1 cellular context compared by ENCODE assay signal in the genomic region with DNA sequence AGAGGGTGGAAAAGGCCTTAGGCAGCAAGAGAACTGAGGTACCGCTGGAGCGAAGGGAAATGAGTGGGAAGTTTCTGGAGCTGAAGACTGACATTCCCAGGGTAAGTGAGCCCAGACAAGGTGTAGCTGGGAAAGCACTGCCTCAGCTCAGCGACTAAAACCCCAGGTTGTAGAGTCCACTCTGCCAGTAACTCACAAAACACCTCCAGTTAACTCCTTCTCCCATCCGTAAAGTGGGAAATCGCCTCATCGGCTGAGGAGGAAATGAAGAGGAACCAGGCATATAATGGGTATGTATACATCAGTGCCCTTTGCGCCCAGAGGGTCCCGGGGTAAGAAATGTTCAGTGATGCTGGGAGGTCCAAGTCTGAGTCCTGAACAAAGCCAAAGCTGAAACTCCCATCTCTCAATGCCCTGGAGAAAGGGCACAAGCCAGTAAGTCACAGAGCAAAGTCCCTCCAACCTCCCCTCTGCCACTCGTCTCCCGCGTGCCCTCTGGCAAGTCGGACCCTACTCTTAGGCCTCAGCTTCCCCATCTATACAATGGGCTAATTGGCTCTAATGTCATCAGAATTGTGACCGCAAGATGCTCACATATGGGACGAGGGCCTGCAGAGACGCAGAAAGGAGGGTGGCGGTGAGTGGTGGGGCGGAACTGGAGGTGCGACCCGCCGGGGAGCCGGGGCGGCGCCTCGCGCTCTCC.
TF ChIP-seq lines count a peak whose summit lies in the region.

No MANE protein-coding gene starts in this region.

TF ChIP-seq in HepG2, 621 proteins besides CTCF, POLR2A, EP300 and RAD21 (continues in another document):
- TF ChIP-seq CCDC6 (CRISPR knock-in tag; IDR thresholded peaks at IDR 0.05): 0 out of 2 replicates have a peak, but pooled peaks have one; percentile 50
- TF ChIP-seq, protein P1, sequence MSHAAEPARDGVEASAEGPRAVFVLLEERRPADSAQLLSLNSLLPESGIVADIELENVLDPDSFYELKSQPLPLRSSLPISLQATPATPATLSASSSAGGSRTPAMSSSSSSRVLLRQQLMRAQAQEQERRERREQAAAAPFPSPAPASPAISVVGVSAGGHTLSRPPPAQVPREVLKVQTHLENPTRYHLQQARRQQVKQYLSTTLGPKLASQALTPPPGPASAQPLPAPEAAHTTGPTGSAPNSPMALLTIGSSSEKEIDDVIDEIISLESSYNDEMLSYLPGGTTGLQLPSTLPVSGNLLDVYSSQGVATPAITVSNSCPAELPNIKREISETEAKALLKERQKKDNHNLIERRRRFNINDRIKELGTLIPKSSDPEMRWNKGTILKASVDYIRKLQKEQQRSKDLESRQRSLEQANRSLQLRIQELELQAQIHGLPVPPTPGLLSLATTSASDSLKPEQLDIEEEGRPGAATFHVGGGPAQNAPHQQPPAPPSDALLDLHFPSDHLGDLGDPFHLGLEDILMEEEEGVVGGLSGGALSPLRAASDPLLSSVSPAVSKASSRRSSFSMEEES (CRISPR knock-in tag; IDR thresholded peaks at IDR 0.05): 0 out of 2 replicates have a peak, but pooled peaks have one; percentile 9
- TF ChIP-seq NCOR1 (IDR thresholded peaks at IDR 0.05; ENCODE audit: borderline replicate concordance, low read length): peak; percentile 12; the same call in 1 of the 2 replicates
- peak; percentile 35; the same call in 1 of the 2 replicates for TF ChIP-seq TBX3 (IDR thresholded peaks at IDR 0.05; ENCODE audit: borderline replicate concordance)
- TF ChIP-seq ZMYM2 (CRISPR knock-in tag; IDR thresholded peaks at IDR 0.05): peak; percentile 86
- 0 out of 2 replicates have a peak, but pooled peaks have one; percentile 26 for TF ChIP-seq ZNF703 (CRISPR knock-in tag; IDR thresholded peaks at IDR 0.05; ENCODE audit: borderline replicate concordance)
- TF ChIP-seq ZNF746 (CRISPR knock-in tag; IDR thresholded peaks at IDR 0.05): peak; percentile 83; the same call in 1 of the 2 replicates
- no peak for TF ChIP-seq ZNF335 (CRISPR knock-in tag; IDR thresholded peaks at IDR 0.05)
- TF ChIP-seq, protein P2, sequence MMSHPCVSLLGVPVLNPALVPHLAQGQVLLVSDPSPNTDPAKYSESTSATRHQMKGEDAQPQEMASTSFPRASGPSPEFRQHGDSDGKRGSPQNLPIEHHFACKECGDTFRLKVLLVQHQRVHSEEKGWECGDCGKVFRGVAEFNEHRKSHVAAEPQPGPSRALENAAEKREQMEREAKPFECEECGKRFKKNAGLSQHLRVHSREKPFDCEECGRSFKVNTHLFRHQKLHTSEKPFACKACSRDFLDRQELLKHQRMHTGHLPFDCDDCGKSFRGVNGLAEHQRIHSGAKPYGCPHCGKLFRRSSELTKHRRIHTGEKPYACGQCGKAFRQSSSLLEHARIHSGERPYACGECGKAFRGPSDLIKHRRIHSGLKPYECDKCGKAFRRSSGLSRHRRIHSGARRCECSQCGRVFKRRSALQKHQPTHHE (CRISPR knock-in tag; IDR thresholded peaks at IDR 0.05; ENCODE audit: borderline replicate concordance): 0 out of 2 replicates have a peak, but pooled peaks have one; percentile 66
- no peak for TF ChIP-seq NONO (IDR thresholded peaks at IDR 0.05)
- TF ChIP-seq NONO (CRISPR knock-in tag; conservative IDR thresholded peaks at IDR 0.05): 0 out of 2 replicates have a peak, but pooled peaks have one; percentile 9
- peak; percentile 66; the same call in 1 of the 2 replicates for TF ChIP-seq ZNF749 (CRISPR knock-in tag; IDR thresholded peaks at IDR 0.05; ENCODE audit: borderline replicate concordance)
- TF ChIP-seq, protein P3, sequence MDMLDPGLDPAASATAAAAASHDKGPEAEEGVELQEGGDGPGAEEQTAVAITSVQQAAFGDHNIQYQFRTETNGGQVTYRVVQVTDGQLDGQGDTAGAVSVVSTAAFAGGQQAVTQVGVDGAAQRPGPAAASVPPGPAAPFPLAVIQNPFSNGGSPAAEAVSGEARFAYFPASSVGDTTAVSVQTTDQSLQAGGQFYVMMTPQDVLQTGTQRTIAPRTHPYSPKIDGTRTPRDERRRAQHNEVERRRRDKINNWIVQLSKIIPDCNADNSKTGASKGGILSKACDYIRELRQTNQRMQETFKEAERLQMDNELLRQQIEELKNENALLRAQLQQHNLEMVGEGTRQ (IDR thresholded peaks at IDR 0.05; ENCODE audit: low read depth, low read length): no peak
- TF ChIP-seq, protein P3 (CRISPR knock-in tag; IDR thresholded peaks at IDR 0.05; ENCODE audit: borderline replicate concordance): no peak
- TF ChIP-seq, protein P4, sequence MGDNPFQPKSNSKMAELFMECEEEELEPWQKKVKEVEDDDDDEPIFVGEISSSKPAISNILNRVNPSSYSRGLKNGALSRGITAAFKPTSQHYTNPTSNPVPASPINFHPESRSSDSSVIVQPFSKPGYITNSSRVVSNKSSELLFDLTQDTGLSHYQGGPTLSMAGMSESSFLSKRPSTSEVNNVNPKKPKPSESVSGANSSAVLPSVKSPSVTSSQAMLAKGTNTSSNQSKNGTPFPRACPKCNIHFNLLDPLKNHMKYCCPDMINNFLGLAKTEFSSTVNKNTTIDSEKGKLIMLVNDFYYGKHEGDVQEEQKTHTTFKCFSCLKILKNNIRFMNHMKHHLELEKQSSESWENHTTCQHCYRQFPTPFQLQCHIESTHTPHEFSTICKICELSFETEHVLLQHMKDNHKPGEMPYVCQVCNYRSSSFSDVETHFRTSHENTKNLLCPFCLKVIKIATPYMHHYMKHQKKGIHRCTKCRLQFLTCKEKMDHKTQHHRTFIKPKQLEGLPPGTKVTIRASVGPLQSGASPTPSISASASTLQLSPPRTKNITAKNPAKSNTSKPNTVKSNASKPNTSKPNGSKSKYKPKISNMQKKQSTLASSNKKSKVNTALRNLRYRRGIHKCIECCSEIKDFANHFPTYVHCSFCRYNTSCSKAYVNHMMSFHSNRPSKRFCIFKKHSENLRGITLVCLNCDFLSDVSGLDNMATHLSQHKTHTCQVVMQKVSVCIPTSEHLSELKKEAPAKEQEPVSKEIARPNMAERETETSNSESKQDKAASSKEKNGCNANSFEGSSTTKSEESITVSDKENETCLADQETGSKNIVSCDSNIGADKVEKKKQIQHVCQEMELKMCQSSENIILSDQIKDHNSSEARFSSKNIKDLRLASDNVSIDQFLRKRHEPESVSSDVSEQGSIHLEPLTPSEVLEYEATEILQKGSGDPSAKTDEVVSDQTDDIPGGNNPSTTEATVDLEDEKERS (CRISPR knock-in tag; IDR thresholded peaks at IDR 0.05): peak; percentile 82
- 0 out of 2 replicates have a peak, but pooled peaks have one; percentile 41 for TF ChIP-seq ARID2 (CRISPR knock-in tag; IDR thresholded peaks at IDR 0.05; ENCODE audit: borderline replicate concordance)
- peak; percentile 44; the same call in 1 of the 2 replicates for TF ChIP-seq ZBTB20 (CRISPR knock-in tag; IDR thresholded peaks at IDR 0.05; ENCODE audit: borderline replicate concordance, low read depth)
- TF ChIP-seq RCOR2 (CRISPR knock-in tag; IDR thresholded peaks at IDR 0.05): peak; percentile 71; the same call in 1 of the 2 replicates
- peak; percentile 92 for TF ChIP-seq ZSCAN25 (CRISPR knock-in tag; IDR thresholded peaks at IDR 0.05)
- TF ChIP-seq, protein P5, sequence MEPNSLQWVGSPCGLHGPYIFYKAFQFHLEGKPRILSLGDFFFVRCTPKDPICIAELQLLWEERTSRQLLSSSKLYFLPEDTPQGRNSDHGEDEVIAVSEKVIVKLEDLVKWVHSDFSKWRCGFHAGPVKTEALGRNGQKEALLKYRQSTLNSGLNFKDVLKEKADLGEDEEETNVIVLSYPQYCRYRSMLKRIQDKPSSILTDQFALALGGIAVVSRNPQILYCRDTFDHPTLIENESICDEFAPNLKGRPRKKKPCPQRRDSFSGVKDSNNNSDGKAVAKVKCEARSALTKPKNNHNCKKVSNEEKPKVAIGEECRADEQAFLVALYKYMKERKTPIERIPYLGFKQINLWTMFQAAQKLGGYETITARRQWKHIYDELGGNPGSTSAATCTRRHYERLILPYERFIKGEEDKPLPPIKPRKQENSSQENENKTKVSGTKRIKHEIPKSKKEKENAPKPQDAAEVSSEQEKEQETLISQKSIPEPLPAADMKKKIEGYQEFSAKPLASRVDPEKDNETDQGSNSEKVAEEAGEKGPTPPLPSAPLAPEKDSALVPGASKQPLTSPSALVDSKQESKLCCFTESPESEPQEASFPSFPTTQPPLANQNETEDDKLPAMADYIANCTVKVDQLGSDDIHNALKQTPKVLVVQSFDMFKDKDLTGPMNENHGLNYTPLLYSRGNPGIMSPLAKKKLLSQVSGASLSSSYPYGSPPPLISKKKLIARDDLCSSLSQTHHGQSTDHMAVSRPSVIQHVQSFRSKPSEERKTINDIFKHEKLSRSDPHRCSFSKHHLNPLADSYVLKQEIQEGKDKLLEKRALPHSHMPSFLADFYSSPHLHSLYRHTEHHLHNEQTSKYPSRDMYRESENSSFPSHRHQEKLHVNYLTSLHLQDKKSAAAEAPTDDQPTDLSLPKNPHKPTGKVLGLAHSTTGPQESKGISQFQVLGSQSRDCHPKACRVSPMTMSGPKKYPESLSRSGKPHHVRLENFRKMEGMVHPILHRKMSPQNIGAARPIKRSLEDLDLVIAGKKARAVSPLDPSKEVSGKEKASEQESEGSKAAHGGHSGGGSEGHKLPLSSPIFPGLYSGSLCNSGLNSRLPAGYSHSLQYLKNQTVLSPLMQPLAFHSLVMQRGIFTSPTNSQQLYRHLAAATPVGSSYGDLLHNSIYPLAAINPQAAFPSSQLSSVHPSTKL (CRISPR knock-in tag; IDR thresholded peaks at IDR 0.05): peak; percentile 19; the same call in 1 of the 2 replicates
- no peak for TF ChIP-seq ZNF367 (CRISPR knock-in tag; IDR thresholded peaks at IDR 0.05; ENCODE audit: borderline replicate concordance)
- TF ChIP-seq SOX5 (CRISPR knock-in tag; IDR thresholded peaks at IDR 0.05; ENCODE audit: borderline replicate concordance): 0 out of 2 replicates have a peak, but pooled peaks have one; percentile 8
- TF ChIP-seq KDM5B (CRISPR knock-in tag; IDR thresholded peaks at IDR 0.05; ENCODE audit: borderline replicate concordance): peak; percentile 42; the same call in 1 of the 2 replicates
- peak; percentile 18; the same call in 1 of the 2 replicates for TF ChIP-seq BCL6 (CRISPR knock-in tag; IDR thresholded peaks at IDR 0.05)
- no peak for TF ChIP-seq ZNF446 (CRISPR knock-in tag; IDR thresholded peaks at IDR 0.05)
- TF ChIP-seq, protein P6, sequence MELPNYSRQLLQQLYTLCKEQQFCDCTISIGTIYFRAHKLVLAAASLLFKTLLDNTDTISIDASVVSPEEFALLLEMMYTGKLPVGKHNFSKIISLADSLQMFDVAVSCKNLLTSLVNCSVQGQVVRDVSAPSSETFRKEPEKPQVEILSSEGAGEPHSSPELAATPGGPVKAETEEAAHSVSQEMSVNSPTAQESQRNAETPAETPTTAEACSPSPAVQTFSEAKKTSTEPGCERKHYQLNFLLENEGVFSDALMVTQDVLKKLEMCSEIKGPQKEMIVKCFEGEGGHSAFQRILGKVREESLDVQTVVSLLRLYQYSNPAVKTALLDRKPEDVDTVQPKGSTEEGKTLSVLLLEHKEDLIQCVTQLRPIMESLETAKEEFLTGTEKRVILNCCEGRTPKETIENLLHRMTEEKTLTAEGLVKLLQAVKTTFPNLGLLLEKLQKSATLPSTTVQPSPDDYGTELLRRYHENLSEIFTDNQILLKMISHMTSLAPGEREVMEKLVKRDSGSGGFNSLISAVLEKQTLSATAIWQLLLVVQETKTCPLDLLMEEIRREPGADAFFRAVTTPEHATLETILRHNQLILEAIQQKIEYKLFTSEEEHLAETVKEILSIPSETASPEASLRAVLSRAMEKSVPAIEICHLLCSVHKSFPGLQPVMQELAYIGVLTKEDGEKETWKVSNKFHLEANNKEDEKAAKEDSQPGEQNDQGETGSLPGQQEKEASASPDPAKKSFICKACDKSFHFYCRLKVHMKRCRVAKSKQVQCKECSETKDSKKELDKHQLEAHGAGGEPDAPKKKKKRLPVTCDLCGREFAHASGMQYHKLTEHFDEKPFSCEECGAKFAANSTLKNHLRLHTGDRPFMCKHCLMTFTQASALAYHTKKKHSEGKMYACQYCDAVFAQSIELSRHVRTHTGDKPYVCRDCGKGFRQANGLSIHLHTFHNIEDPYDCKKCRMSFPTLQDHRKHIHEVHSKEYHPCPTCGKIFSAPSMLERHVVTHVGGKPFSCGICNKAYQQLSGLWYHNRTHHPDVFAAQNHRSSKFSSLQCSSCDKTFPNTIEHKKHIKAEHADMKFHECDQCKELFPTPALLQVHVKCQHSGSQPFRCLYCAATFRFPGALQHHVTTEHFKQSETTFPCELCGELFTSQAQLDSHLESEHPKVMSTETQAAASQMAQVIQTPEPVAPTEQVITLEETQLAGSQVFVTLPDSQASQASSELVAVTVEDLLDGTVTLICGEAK (IDR thresholded peaks at IDR 0.05): no peak
- TF ChIP-seq, protein P6 (CRISPR knock-in tag; IDR thresholded peaks at IDR 0.05): 0 out of 2 replicates have a peak, but pooled peaks have one; percentile 56
- TF ChIP-seq ZNF12 (CRISPR knock-in tag; IDR thresholded peaks at IDR 0.05): no peak
- TF ChIP-seq ASH2L (IDR thresholded peaks at IDR 0.05; ENCODE audit: insufficient read length, low read depth, low read length): peak; percentile 65
- TF ChIP-seq GABPB1 (CRISPR knock-in tag; IDR thresholded peaks at IDR 0.05): no peak
- TF ChIP-seq, protein P7, sequence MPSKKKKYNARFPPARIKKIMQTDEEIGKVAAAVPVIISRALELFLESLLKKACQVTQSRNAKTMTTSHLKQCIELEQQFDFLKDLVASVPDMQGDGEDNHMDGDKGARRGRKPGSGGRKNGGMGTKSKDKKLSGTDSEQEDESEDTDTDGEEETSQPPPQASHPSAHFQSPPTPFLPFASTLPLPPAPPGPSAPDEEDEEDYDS (CRISPR knock-in tag; IDR thresholded peaks at IDR 0.05): no peak
